In the genomic region with DNA sequence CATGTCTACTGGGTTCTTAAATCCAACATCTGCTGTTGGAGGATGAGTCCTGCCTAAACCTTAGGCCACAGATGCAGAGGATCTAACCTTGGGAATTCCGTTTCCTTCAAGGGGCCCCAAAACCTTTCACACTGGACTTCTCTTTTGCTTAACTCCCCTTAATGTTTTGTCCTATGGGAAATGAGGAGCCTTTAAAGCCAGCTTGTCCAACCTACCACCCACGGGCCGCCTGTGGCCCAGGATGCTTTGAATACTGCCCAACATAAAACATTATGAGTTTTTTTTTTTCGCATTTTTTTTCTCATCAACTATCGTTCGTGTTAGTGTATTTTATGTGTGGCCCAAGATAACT, we compare ENCODE assay signal across 8 cellular contexts.
A peak's percentile ranks its signal among the peaks of the same experiment; 100 is the strongest.
DNase-seq lines count a peak whose midpoint lies in the region; ATAC-seq and TF ChIP-seq lines count a peak whose summit lies in the region.
"Had no signal": no experiment of that assay in that cellular context is flagged by ENCODE, and none has a peak within 500 bp of the region (broad histone marks: within the 10 kb centered on the region; RNA-seq: fewer than 3 reads in every experiment).

No MANE protein-coding gene starts in this region.

- H3K36me3 Mint-ChIP-seq in CD8-positive, alpha-beta memory T cell, result no peaks in the 10 kb centered on the region
- peaks cover 3% of the 10 kb centered on the region for H3K36me3 Mint-ChIP-seq in effector memory CD8-positive, alpha-beta T cell (ENCODE audit: insufficient read depth)

- H3K4me3 ChIP-seq in CD8-positive, alpha-beta memory T cell (ENCODE audit: low read length), result no peak overlapping the region
- H3K4me3 ChIP-seq in OCI-LY1 (ENCODE audit: low read depth, low read length, poor library complexity, severe bottlenecking), result no peak overlapping the region
- H3K4me3 ChIP-seq in skeletal muscle satellite cell (ENCODE audit: low read length), result no peak overlapping the region
- H3K4me3 ChIP-seq: pancreas had no signal

- H3K27ac Mint-ChIP-seq in CD8-positive, alpha-beta memory T cell, result peak overlapping the region in 4 of 8 donors; percentile 26 to 97 (median 54)
- H3K27ac Mint-ChIP-seq in effector memory CD8-positive, alpha-beta T cell, result peak overlapping the region in 1 of 2 donors; percentile 72

- peak overlapping the region in 6 of 7 donors; percentile 32 to 86 (median 66) for H3K4me3 Mint-ChIP-seq in CD8-positive, alpha-beta memory T cell
- peak overlapping the region; percentile 64 to 67 for H3K4me3 Mint-ChIP-seq in effector memory CD8-positive, alpha-beta T cell

- no peaks in the 10 kb centered on the region for H3K9me2 ChIP-seq in OCI-LY1 (ENCODE audit: low read depth, low read length)

- CTCF ChIA-PET in CD8-positive, alpha-beta memory T cell (lab: Charles Lee), result interaction anchor here (0.6 to 6.2 kb wide), 23 partner anchors 8 to 308 kb away, joined by 3 to 67 read pairs (median 3); a partner anchor contains a TSS

- H3F3A ChIP-seq in OCI-LY1 (ENCODE audit: insufficient read depth, low read length), result no peaks in the 10 kb centered on the region

- POLR2A ChIA-PET in CD8-positive, alpha-beta memory T cell (lab: Charles Lee), result interaction anchor here (0.6 to 1.9 kb wide), 4 partner anchors 13 to 179 kb away, joined by 3 to 11 read pairs (median 4); a partner anchor contains a TSS

- no peak overlapping the region for H2AFZ ChIP-seq in OCI-LY1 (ENCODE audit: low read length)

- peaks cover 1 to 4% of the 10 kb centered on the region in 2 donors for H3K27me3 Mint-ChIP-seq in CD8-positive, alpha-beta memory T cell
- peaks cover 8 to 23% of the 10 kb centered on the region in 2 donors for H3K27me3 Mint-ChIP-seq in effector memory CD8-positive, alpha-beta T cell

- H3K9ac ChIP-seq in OCI-LY1 (ENCODE audit: low read length), result no peak overlapping the region
- peak overlapping the region; percentile 59 for H3K9ac ChIP-seq in skeletal muscle satellite cell (ENCODE audit: low read depth, low read length)

- H3K27ac ChIP-seq in CD8-positive, alpha-beta memory T cell (ENCODE audit: low read depth, low read length), result no peak overlapping the region
- H3K27ac ChIP-seq in OCI-LY1 (ENCODE audit: low read depth, low read length, poor library complexity, severe bottlenecking), result no peak overlapping the region

- no peaks in the 10 kb centered on the region for H4K20me1 ChIP-seq in OCI-LY1 (ENCODE audit: insufficient read depth, low read length)

- H3K79me2 ChIP-seq in OCI-LY1 (ENCODE audit: insufficient read depth, low read length), result no peaks in the 10 kb centered on the region

- peaks cover 10% of the 10 kb centered on the region for H3K4me1 ChIP-seq in CD8-positive, alpha-beta memory T cell (ENCODE audit: insufficient read depth, low read length)
- H3K4me1 ChIP-seq in OCI-LY1 (ENCODE audit: insufficient read depth, low read length, severe bottlenecking) (peaks cover 14% of the 10 kb centered on the region), skeletal muscle satellite cell (ENCODE audit: control insufficient read depth, insufficient read depth, low read length) (peaks cover 53% of the 10 kb centered on the region)

- H3K9me3 Mint-ChIP-seq in CD8-positive, alpha-beta memory T cell, result no peaks in the 10 kb centered on the region
- H3K9me3 Mint-ChIP-seq in effector memory CD8-positive, alpha-beta T cell, result no peaks in the 10 kb centered on the region

- H3K36me3 ChIP-seq in CD8-positive, alpha-beta memory T cell (ENCODE audit: insufficient read depth, low read length), result no peaks in the 10 kb centered on the region
- H3K36me3 ChIP-seq in OCI-LY1 (ENCODE audit: insufficient read depth, low read length), result no peaks in the 10 kb centered on the region
- H3K36me3 ChIP-seq in skeletal muscle satellite cell (ENCODE audit: insufficient read depth, low read length), result no peaks in the 10 kb centered on the region
- H3K36me3 ChIP-seq: pancreas had no signal

- no peak for DNase-seq in CD8-positive, alpha-beta memory T cell
- DNase-seq in effector memory CD8-positive, alpha-beta T cell, result no peak
- DNase-seq in COLO829 (ENCODE audit: low spot score), result no peak

- H3K4me2 ChIP-seq in OCI-LY1 (ENCODE audit: low read length) (peak overlapping the region; percentile 43; the same call in 1 of the 2 replicates), skeletal muscle satellite cell (ENCODE audit: low read length) (peak overlapping the region; percentile 75)

- no peak for TF ChIP-seq CTCF in OCI-LY1 (IDR thresholded peaks at IDR 0.05; ENCODE audit: low read length)

- H3K9me3 ChIP-seq in CD8-positive, alpha-beta memory T cell (ENCODE audit: low read length), result no peaks in the 10 kb centered on the region
- H3K9me3 ChIP-seq in OCI-LY1 (ENCODE audit: low read length) (no peaks in the 10 kb centered on the region), skeletal muscle satellite cell (replicated peaks; ENCODE audit: low read length) (no peaks in the 10 kb centered on the region)
- H3K9me3 ChIP-seq: pancreas had no signal

- H3K4me1 Mint-ChIP-seq in CD8-positive, alpha-beta memory T cell, result peaks cover 11 to 12% (median 11%) of the 10 kb centered on the region in 3 donors
- H3K4me1 Mint-ChIP-seq in effector memory CD8-positive, alpha-beta T cell (ENCODE audit: low read depth in 2 of 2), result peaks cover 6 to 8% of the 10 kb centered on the region in 2 donors

- H3K27me3 ChIP-seq in CD8-positive, alpha-beta memory T cell (ENCODE audit: insufficient read depth, low read length, poor library complexity, severe bottlenecking), result no peaks in the 10 kb centered on the region
- no peaks in the 10 kb centered on the region for H3K27me3 ChIP-seq in OCI-LY1 (ENCODE audit: insufficient read depth, low read length)
- no peaks in the 10 kb centered on the region for H3K27me3 ChIP-seq in skeletal muscle satellite cell (ENCODE audit: control insufficient read depth, insufficient read depth, low read length)
- H3K27me3 ChIP-seq: pancreas had no signal

- ATAC-seq in effector memory CD8-positive, alpha-beta T cell (replicated peaks), result no peak
- ATAC-seq in HG02610 (IDR thresholded peaks at IDR 0.05; ENCODE audit: unreplicated experiment) (no peak), GM21390 (IDR thresholded peaks at IDR 0.05; ENCODE audit: unreplicated experiment) (no peak)
